ENCODE assay signal across 11 cellular contexts in the genomic region with DNA sequence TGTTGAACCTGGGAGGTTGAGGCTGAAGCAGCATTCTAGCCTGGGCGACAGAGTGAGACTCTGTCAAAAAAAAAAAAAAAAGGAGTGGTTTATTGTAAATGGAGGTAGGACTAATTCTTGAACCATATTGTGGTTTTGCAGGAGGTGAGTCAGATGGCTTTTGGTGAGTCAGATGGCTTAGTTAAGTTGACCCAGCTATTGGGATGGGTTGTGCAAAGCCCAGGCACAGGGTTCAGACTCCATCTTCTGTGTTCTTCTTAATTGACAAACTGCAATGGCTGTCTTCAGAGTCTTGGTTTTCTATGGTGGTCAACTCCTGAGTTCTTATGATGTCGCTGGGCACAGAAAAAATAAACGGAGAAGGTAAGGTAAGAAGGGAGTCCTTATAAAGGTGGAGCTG.
A peak's percentile ranks its signal among the peaks of the same experiment; 100 is the strongest.
DNase-seq lines count a peak whose midpoint lies in the region; ATAC-seq and TF ChIP-seq lines count a peak whose summit lies in the region.
"Had no signal": no experiment of that assay in that cellular context is flagged by ENCODE, and none has a peak within 500 bp of the region (broad histone marks: within the 10 kb centered on the region; RNA-seq: fewer than 3 reads in every experiment).

No MANE protein-coding gene starts in this region.

- peak; percentile 49 for DNase-seq in activated naive CD4-positive, alpha-beta T cell treated with anti-CD3 and anti-CD28 coated beads for 36 hours
- no peak for DNase-seq in activated naive CD4-positive, alpha-beta T cell (lab: John Stamatoyannopoulos, UW)
- DNase-seq in Panc1 (ENCODE audit: low read depth, low spot score) = peak; percentile 74
- DNase-seq in choroid plexus epithelial cell (ENCODE audit: low read depth) = peak; percentile 89
- DNase-seq in stimulated activated CD8-positive, alpha-beta memory T cell treated with anti-CD3 and anti-CD28 coated beads, Interleukin-4, amount 100 ng/mL, for 48 hours = peak; percentile 32
- no peak for DNase-seq in AML-193 (lab: John Stamatoyannopoulos, UW)
- DNase-seq in gastrocnemius medialis = no peak
- DNase-seq: posterior cingulate gyrus had no signal

- H3K4me1 Mint-ChIP-seq in activated naive CD4-positive, alpha-beta T cell treated with anti-CD3 and anti-CD28 coated beads for 36 hours (ENCODE audit: low read depth) = peaks cover 7% of the 10 kb centered on the region

- CTCF ChIA-PET in activated naive CD4-positive, alpha-beta T cell treated with anti-CD3 and anti-CD28 coated beads for 36 hours (lab: Charles Lee) = interaction anchor here (0.9 kb wide), 1 partner anchor 231 kb away, joined by 3 read pairs; no protein-coding TSS in a partner anchor
- CTCF ChIA-PET in Panc1 (lab: Charles Lee) = interaction anchor here (0.7 kb wide), 1 partner anchor 38 kb away, joined by 5 read pairs; no protein-coding TSS in a partner anchor

- no peaks in the 10 kb centered on the region for H3K27me3 ChIP-seq in Panc1 (ENCODE audit: control insufficient read depth, insufficient read depth, low read length)
- no peaks in the 10 kb centered on the region for H3K27me3 ChIP-seq in gastrocnemius medialis

- H3K36me3 Mint-ChIP-seq in activated naive CD4-positive, alpha-beta T cell treated with anti-CD3 and anti-CD28 coated beads for 36 hours (ENCODE audit: low read depth) = no peaks in the 10 kb centered on the region

- H3K9me3 Mint-ChIP-seq in activated naive CD4-positive, alpha-beta T cell treated with anti-CD3 and anti-CD28 coated beads for 36 hours = no peaks in the 10 kb centered on the region
- H3K9me3 Mint-ChIP-seq: dendritic cell treated with granulocyte-macrophage colony-stimulating factor and Interleukin-4, amounts not matched to agents 40 ng/mL and 50 ng/mL, for 4 days had no signal

- H3K4me3 Mint-ChIP-seq in activated naive CD4-positive, alpha-beta T cell treated with anti-CD3 and anti-CD28 coated beads for 36 hours = no peak overlapping the region
- H3K4me3 Mint-ChIP-seq: dendritic cell treated with granulocyte-macrophage colony-stimulating factor and Interleukin-4, amounts not matched to agents 40 ng/mL and 50 ng/mL, for 4 days had no signal

- no peak overlapping the region for H3K4me3 ChIP-seq in Panc1 (ENCODE audit: low read depth in 2 of 2, low read length in 2 of 2)
- no peak overlapping the region for H3K4me3 ChIP-seq in choroid plexus epithelial cell (ENCODE audit: low read depth, low read length)
- no peak overlapping the region for H3K4me3 ChIP-seq in gastrocnemius medialis

- in situ Hi-C loops in Panc1 (cut with HindIII; ENCODE audit: low pct_unique_long_range_greater_than_20kb, low sequenced_read_pairs) (no loop called here), gastrocnemius medialis (cut with MboI; ENCODE audit: low sequenced_read_pairs in 4 of 4) (no loop called here)

- H3K9me3 ChIP-seq in Panc1 (ENCODE audit: control insufficient read depth, insufficient read depth, low read depth, low read length) (no peaks in the 10 kb centered on the region), gastrocnemius medialis (no peaks in the 10 kb centered on the region)

- no peak overlapping the region for H3K27ac Mint-ChIP-seq in activated naive CD4-positive, alpha-beta T cell treated with anti-CD3 and anti-CD28 coated beads for 36 hours
- H3K27ac Mint-ChIP-seq: dendritic cell treated with granulocyte-macrophage colony-stimulating factor and Interleukin-4, amounts not matched to agents 40 ng/mL and 50 ng/mL, for 4 days had no signal

- ATAC-seq in Panc1 = peak; percentile 62; the same call in 1 of the 2 replicates
- ATAC-seq in GM18907 (IDR thresholded peaks at IDR 0.05; ENCODE audit: unreplicated experiment) = no peak
- no peak for ATAC-seq in gastrocnemius medialis

- H3K4me1 ChIP-seq in Panc1 (ENCODE audit: control insufficient read depth, insufficient read depth, low read length) (peaks cover 36% of the 10 kb centered on the region), gastrocnemius medialis (peaks cover 0 to 4% of the 10 kb centered on the region in 2 donors)

- POLR2A ChIA-PET in Panc1 (lab: Charles Lee) = interaction anchor here (0.7 kb wide), 1 partner anchor 193 kb away, joined by 6 read pairs; no protein-coding TSS in a partner anchor

- no peak for TF ChIP-seq POLR2A in gastrocnemius medialis (IDR thresholded peaks at IDR 0.05)

- BruUV-seq in Panc1 (replicated peaks; lab: Mats Ljungman, UMichigan) = no TSS peak

- H3K36me3 ChIP-seq in Panc1 (ENCODE audit: control insufficient read depth, insufficient read depth, low read length) (no peaks in the 10 kb centered on the region), gastrocnemius medialis (no peaks in the 10 kb centered on the region)

- intact Hi-C loops in activated naive CD4-positive, alpha-beta T cell treated with anti-CD3 and anti-CD28 coated beads for 36 hours (cut with micrococcal nuclease) = loop anchor here (5.0 kb wide), 1 partner anchor 194 kb away; no protein-coding TSS in a partner anchor
- intact Hi-C loops in Panc1 (cut with micrococcal nuclease; ENCODE audit: unreplicated experiment) (no loop called here), gastrocnemius medialis (cut with DNase I; ENCODE audit: low total_unique reads) (no loop called here)

- H3K27ac ChIP-seq in Panc1 (ENCODE audit: low read length) (peak overlapping the region; percentile 69; the same call in 1 of the 2 replicates), gastrocnemius medialis (no peak overlapping the region)
- H3K27ac ChIP-seq: C4-2B had no signal

- peaks cover 11% of the 10 kb centered on the region for H3K27me3 Mint-ChIP-seq in activated naive CD4-positive, alpha-beta T cell treated with anti-CD3 and anti-CD28 coated beads for 36 hours (ENCODE audit: low read depth)
- H3K27me3 Mint-ChIP-seq: dendritic cell treated with granulocyte-macrophage colony-stimulating factor and Interleukin-4, amounts not matched to agents 40 ng/mL and 50 ng/mL, for 4 days had no signal

- TF ChIP-seq CTCF in Panc1 (IDR thresholded peaks at IDR 0.05) (no peak), choroid plexus epithelial cell (conservative IDR thresholded peaks at IDR 0.05; ENCODE audit: low read depth, low read length) (no peak), gastrocnemius medialis (IDR thresholded peaks at IDR 0.05 in 4 of 5, conservative IDR thresholded peaks at IDR 0.05 in 1 of 5) (no peak)

Comparison
In these comparisons a context has a peak if more than half of its experiments do, and no peak if none do; other contexts are left out.
1. DNase-seq: peak in activated naive CD4-positive, alpha-beta T cell treated with anti-CD3 and anti-CD28 coated beads for 36 hours (single experiment), Panc1 (single experiment), choroid plexus epithelial cell (single experiment) and stimulated activated CD8-positive, alpha-beta memory T cell treated with anti-CD3 and anti-CD28 coated beads, Interleukin-4, amount 100 ng/mL, for 48 hours (single experiment); none in activated naive CD4-positive, alpha-beta T cell (0 of 4), AML-193 (0 of 2) and gastrocnemius medialis (0 of 2).